In genomic region chr22:38554281-38554680, GRCh38 we compare ENCODE assay signal across 1 cellular context.
TF ChIP-seq lines count a peak whose summit lies in the region.

No MANE protein-coding gene starts in this region.

TF ChIP-seq in IMR-90, 13 proteins besides CTCF, POLR2A, EP300 and RAD21:
- TF ChIP-seq MAFK (IDR thresholded peaks at IDR 0.05; ENCODE audit: low read depth, low read length) = peak; percentile 8; the same call in 1 of the 2 replicates
- TF ChIP-seq MAZ (IDR thresholded peaks at IDR 0.05; ENCODE audit: borderline replicate concordance, low read depth, low read length) = no peak
